ENCODE assay signal across 25 cellular contexts in genomic region chr7:40983106-40983505, GRCh38.
"Had no signal": no experiment of that assay in that cellular context is flagged by ENCODE, and none has a peak within 500 bp of the region (broad histone marks: within the 10 kb centered on the region; RNA-seq: fewer than 3 reads in every experiment).

No MANE protein-coding gene starts in this region.

- H3K4me3 ChIP-seq: left ventricle myocardium inferior, prostate gland, right atrium auricular region, SJSA1, tibial artery had no signal

- H3K27ac Mint-ChIP-seq: activated B cell treated with CpG ODN at 0.5 μM for 24 hours; activated CD4-positive, alpha-beta T cell treated with anti-CD3 and anti-CD28 coated beads for 36 hours; activated naive CD8-positive, alpha-beta T cell treated with anti-CD3 and anti-CD28 coated beads for 36 hours; mesothelial cell of epicardium; natural killer cell; stimulated activated naive CD8-positive, alpha-beta T cell treated with anti-CD3 and anti-CD28 coated beads, Interleukin-15, Interleukin-2, amounts not matched to agents 100 ng/mL and 50 ng/mL, for 24 hours had no signal

- H3K27ac ChIP-seq: left ventricle myocardium inferior, prostate gland, right atrium auricular region, SJSA1, tibial artery had no signal

- H3K9me3 ChIP-seq: prostate gland, right atrium auricular region, SJSA1, tibial artery had no signal

- DNase-seq: activated B cell treated with CpG ODN at 0.5 μM for 24 hours; activated CD4-positive, alpha-beta T cell treated with anti-CD3 and anti-CD28 coated beads for 36 hours; activated CD4-positive, alpha-beta T cell treated with anti-CD3 and anti-CD28 coated beads, Interleukin-2, amount 50 U/mL, for 4 hours; activated CD8-positive, alpha-beta memory T cell treated with anti-CD3 and anti-CD28 coated beads for 24 hours; activated CD8-positive, alpha-beta memory T cell treated with anti-CD3 and anti-CD28 coated beads, Interleukin-2, amount 50 U/mL, for 48 hours; activated naive CD4-positive, alpha-beta T cell treated with Interleukin-2 at 50 U/mL for 16 hours; activated naive CD8-positive, alpha-beta T cell treated with anti-CD3 and anti-CD28 coated beads for 36 hours; activated T-cell treated with anti-CD3 and anti-CD28 coated beads, Interleukin-2, amount 50 U/mL, for 48 hours; cerebellar nuclear complex; effector CD8-positive, alpha-beta T cell; erythroblast; kidney; left ventricle myocardium inferior; natural killer cell; occipital lobe; stimulated activated CD4-positive, alpha-beta T cell treated with anti-CD3 and anti-CD28 coated beads, Interleukin-1b, Interleukin-23, amount 100 ng/mL, for 48 hours; substantia nigra; T-helper 1 cell; T-helper 9 cell; tibial artery had no signal

- H3K4me1 Mint-ChIP-seq: activated B cell treated with CpG ODN at 0.5 μM for 24 hours; activated CD4-positive, alpha-beta T cell treated with anti-CD3 and anti-CD28 coated beads for 36 hours; activated naive CD8-positive, alpha-beta T cell treated with anti-CD3 and anti-CD28 coated beads for 36 hours; natural killer cell had no signal

- H3K36me3 ChIP-seq: left ventricle myocardium inferior, prostate gland, right atrium auricular region, SJSA1, tibial artery had no signal

- H3K4me1 ChIP-seq: left ventricle myocardium inferior, prostate gland, right atrium auricular region had no signal

- H3K9me3 Mint-ChIP-seq: activated B cell treated with CpG ODN at 0.5 μM for 24 hours; activated naive CD8-positive, alpha-beta T cell treated with anti-CD3 and anti-CD28 coated beads for 36 hours; stimulated activated naive CD8-positive, alpha-beta T cell treated with anti-CD3 and anti-CD28 coated beads, Interleukin-15, Interleukin-2, amounts not matched to agents 100 ng/mL and 50 ng/mL, for 24 hours had no signal

- H3K27me3 ChIP-seq: right atrium auricular region, SJSA1, tibial artery had no signal

- H3K4me3 Mint-ChIP-seq: activated B cell treated with CpG ODN at 0.5 μM for 24 hours; activated CD4-positive, alpha-beta T cell treated with anti-CD3 and anti-CD28 coated beads for 36 hours; activated naive CD8-positive, alpha-beta T cell treated with anti-CD3 and anti-CD28 coated beads for 36 hours; mesothelial cell of epicardium; natural killer cell; stimulated activated naive CD8-positive, alpha-beta T cell treated with anti-CD3 and anti-CD28 coated beads, Interleukin-15, Interleukin-2, amounts not matched to agents 100 ng/mL and 50 ng/mL, for 24 hours had no signal

- H3K36me3 Mint-ChIP-seq: activated naive CD8-positive, alpha-beta T cell treated with anti-CD3 and anti-CD28 coated beads for 36 hours; mesothelial cell of epicardium; natural killer cell had no signal

- H3K27me3 Mint-ChIP-seq: activated B cell treated with CpG ODN at 0.5 μM for 24 hours; activated CD4-positive, alpha-beta T cell treated with anti-CD3 and anti-CD28 coated beads for 36 hours; activated naive CD8-positive, alpha-beta T cell treated with anti-CD3 and anti-CD28 coated beads for 36 hours; stimulated activated naive CD8-positive, alpha-beta T cell treated with anti-CD3 and anti-CD28 coated beads, Interleukin-15, Interleukin-2, amounts not matched to agents 100 ng/mL and 50 ng/mL, for 24 hours had no signal
